7 cellular contexts compared by ENCODE assay signal in genomic region chr12:122079532-122080081, GRCh38. TPM values are rescaled to one million over a fixed set of nuclear protein-coding genes. Genes with fewer than 3 reads are reported as not detected.
A peak's percentile ranks its signal among the peaks of the same experiment; 100 is the strongest.
DNase-seq lines count a peak whose midpoint lies in the region; ATAC-seq and TF ChIP-seq lines count a peak whose summit lies in the region.

No MANE protein-coding gene starts in this region.

- no peak for TF ChIP-seq CTCF in OCI-LY3 (IDR thresholded peaks at IDR 0.05; ENCODE audit: low read depth, low read length)
- TF ChIP-seq CTCF in neural cell (IDR thresholded peaks at IDR 0.05; ENCODE audit: poor library complexity, severe bottlenecking), result no peak

- H3K4me2 ChIP-seq in GM23248 (ENCODE audit: unreplicated experiment) (peak overlapping the region; percentile 94), OCI-LY3 (ENCODE audit: low read length) (peak overlapping the region; percentile 98), neural cell (ENCODE audit: low read length) (peak overlapping the region; percentile 97)

- H3K4me1 ChIP-seq in GM23248 (ENCODE audit: insufficient read depth) (peaks cover 20% of the 10 kb centered on the region), OCI-LY3 (ENCODE audit: low read length) (peaks cover 63% of the 10 kb centered on the region)
- peaks cover 37% of the 10 kb centered on the region for H3K4me1 ChIP-seq in effector memory CD4-positive, alpha-beta T cell (ENCODE audit: control insufficient read depth, insufficient read depth, low read length, poor library complexity, severe bottlenecking)

- H3F3A ChIP-seq in GM23248 (ENCODE audit: insufficient read depth) (peaks cover 38% of the 10 kb centered on the region), neural cell (ENCODE audit: insufficient read depth, low read length, poor library complexity, severe bottlenecking) (no peaks in the 10 kb centered on the region)

- TF ChIP-seq RAD21 in neural cell (conservative IDR thresholded peaks at IDR 0.05), result no peak

- H3K4me3 ChIP-seq in GM23248 (peak overlapping the region; percentile 78), OCI-LY3 (ENCODE audit: low read length) (peak overlapping the region; percentile 87), neural cell (ENCODE audit: low read length) (peak overlapping the region; percentile 94)
- peak overlapping the region; percentile 69 for H3K4me3 ChIP-seq in effector memory CD4-positive, alpha-beta T cell (ENCODE audit: insufficient read depth, low read depth, low read length, poor library complexity, severe bottlenecking)

- DNase-seq in GM23248, result peak; percentile 47
- DNase-seq in effector memory CD4-positive, alpha-beta T cell, result no peak
- DNase-seq in SHP77 treated with DMSO at 0.1 percent for 48 hours (lab: John Stamatoyannopoulos, UW), result no peak
- DNase-seq in occipital lobe (lab: John Stamatoyannopoulos, UW), result no peak

- H3K27me3 ChIP-seq in GM23248 (replicated peaks; ENCODE audit: insufficient read depth), result no peaks in the 10 kb centered on the region
- no peaks in the 10 kb centered on the region for H3K27me3 ChIP-seq in OCI-LY3 (ENCODE audit: low read depth, low read length)
- H3K27me3 ChIP-seq in effector memory CD4-positive, alpha-beta T cell (replicated peaks; ENCODE audit: control insufficient read depth, insufficient read depth, low read length, poor library complexity, severe bottlenecking), result no peaks in the 10 kb centered on the region
- no peaks in the 10 kb centered on the region for H3K27me3 ChIP-seq in neural cell (ENCODE audit: insufficient read depth, low read depth, low read length)

- H3K9me2 ChIP-seq in GM23248 (ENCODE audit: insufficient read depth) (no peaks in the 10 kb centered on the region), neural cell (ENCODE audit: insufficient read depth, low read length) (no peaks in the 10 kb centered on the region)

- no peaks in the 10 kb centered on the region for H3K9me3 ChIP-seq in GM23248 (ENCODE audit: low read depth)
- H3K9me3 ChIP-seq in OCI-LY3 (ENCODE audit: insufficient read depth, low read length), result no peaks in the 10 kb centered on the region
- no peaks in the 10 kb centered on the region for H3K9me3 ChIP-seq in effector memory CD4-positive, alpha-beta T cell (ENCODE audit: control insufficient read depth, low read length)
- H3K9me3 ChIP-seq in neural cell (ENCODE audit: low read length), result no peaks in the 10 kb centered on the region

- no peaks in the 10 kb centered on the region for H4K20me1 ChIP-seq in GM23248 (ENCODE audit: insufficient read depth)
- peaks cover 44% of the 10 kb centered on the region for H4K20me1 ChIP-seq in OCI-LY3 (ENCODE audit: insufficient read depth, low read length)
- H4K20me1 ChIP-seq in neural cell (ENCODE audit: insufficient read depth), result no peaks in the 10 kb centered on the region

- 0 to 1% methylated on average over 13 of the region's 13 CpGs for WGBS in GM23248 (ENCODE audit: low coverage in 1 of 2, low lambda C conversion rate in 2 of 2, missing lambda C conversion rate in 2 of 2), 2 experiments

- no peak for TF ChIP-seq EP300 in neural cell (conservative IDR thresholded peaks at IDR 0.05; ENCODE audit: poor library complexity, severe bottlenecking)

- no peak for ATAC-seq in GM19467 (IDR thresholded peaks at IDR 0.05; ENCODE audit: unreplicated experiment)

- H3K27ac ChIP-seq in GM23248 (peak overlapping the region; percentile 86), OCI-LY3 (ENCODE audit: low read length) (no peak overlapping the region), neural cell (ENCODE audit: low read length) (no peak overlapping the region)
- H3K27ac ChIP-seq in effector memory CD4-positive, alpha-beta T cell (ENCODE audit: insufficient read depth, low read length, poor library complexity, severe bottlenecking), result peak overlapping the region; percentile 77

- H3K36me3 ChIP-seq in GM23248 (ENCODE audit: low read depth), result no peaks in the 10 kb centered on the region
- H3K36me3 ChIP-seq in OCI-LY3 (replicated peaks; ENCODE audit: low read depth, low read length), result peaks cover 13% of the 10 kb centered on the region
- peaks cover 4% of the 10 kb centered on the region for H3K36me3 ChIP-seq in effector memory CD4-positive, alpha-beta T cell (ENCODE audit: control insufficient read depth, insufficient read depth, low read length)
- no peaks in the 10 kb centered on the region for H3K36me3 ChIP-seq in neural cell (ENCODE audit: insufficient read depth, low read length)

- H3K9ac ChIP-seq in GM23248, result peak overlapping the region; percentile 84
- peak overlapping the region; percentile 77 for H3K9ac ChIP-seq in OCI-LY3 (ENCODE audit: low read length)
- peak overlapping the region; percentile 75 for H3K9ac ChIP-seq in neural cell (ENCODE audit: low read length)

- H2AFZ ChIP-seq in GM23248 (0 out of 2 replicates have a peak overlapping the region, but pooled peaks have one; percentile 41), OCI-LY3 (ENCODE audit: low read depth, low read length) (no peak overlapping the region), neural cell (ENCODE audit: low read depth, low read length) (no peak overlapping the region)

- H3K79me2 ChIP-seq in GM23248 (ENCODE audit: insufficient read depth) (peaks cover 49% of the 10 kb centered on the region), OCI-LY3 (ENCODE audit: low read length) (peaks cover 56% of the 10 kb centered on the region), neural cell (replicated peaks; ENCODE audit: insufficient read depth, low read length) (peaks cover 39% of the 10 kb centered on the region)

- in situ Hi-C loops in GM23248 (cut with MboI), result no loop called here

TF ChIP-seq in neural cell, 6 proteins besides CTCF, POLR2A, EP300 and RAD21:
- TF ChIP-seq SMC3 (conservative IDR thresholded peaks at IDR 0.05; ENCODE audit: poor library complexity) (no peak), REST (IDR thresholded peaks at IDR 0.05; ENCODE audit: borderline replicate concordance) (no peak), EZH2 (IDR thresholded peaks at IDR 0.05; ENCODE audit: borderline replicate concordance, insufficient read depth, low read length, poor library complexity, severe bottlenecking) (no peak), TAF1 (IDR thresholded peaks at IDR 0.05; ENCODE audit: low read depth) (no peak), POLR2AphosphoS5 (IDR thresholded peaks at IDR 0.05) (no peak), MXI1 (conservative IDR thresholded peaks at IDR 0.05; ENCODE audit: poor library complexity, severe bottlenecking) (no peak)

RNA-seq across cellular contexts. Expression of gene MLXIP, which starts 1.1 kb away (rescaled TPM):
- total RNA-seq in GM23248 (2014; rRNA removed; shearing (Covaris generic)), result 6.4 and 7.1 TPM in 2 replicates
- polyA plus RNA-seq in GM23248 (2016; fragmentation: Nextera tagmentation; extraction: Ambion mirVana) (7.4 and 7.5 TPM in 2 replicates), neural cell (9.2 and 10.1 TPM in 2 replicates)
- polyA minus RNA-seq in neural cell, result 13.6 and 14.8 TPM in 2 replicates
- 7.6 TPM for total RNA-seq in occipital lobe

RNA-seq across cellular contexts. Expression of gene BCL7A, which starts 57.9 kb away (rescaled TPM):
- total RNA-seq in GM23248 (2014; rRNA removed; shearing (Covaris generic)), result 3.4 and 4.2 TPM in 2 replicates
- polyA plus RNA-seq in GM23248 (2016; fragmentation: Nextera tagmentation; extraction: Ambion mirVana) (2.7 and 3.0 TPM in 2 replicates), neural cell (51.3 and 65.6 TPM in 2 replicates)
- 85.5 and 88.6 TPM in 2 replicates for polyA minus RNA-seq in neural cell
- total RNA-seq in occipital lobe, result 103 TPM

Comparison
In these comparisons a context has a peak if more than half of its experiments do, and no peak if none do; other contexts are left out.
1. H3K27ac ChIP-seq: peak in GM23248 (single experiment) and effector memory CD4-positive, alpha-beta T cell (single experiment); none in OCI-LY3 (single experiment) and neural cell (single experiment).
2. RNA of gene BCL7A, which starts 57.9 kb away (total RNA-seq): 103 TPM in occipital lobe (single experiment); 3.4 to 4.2 TPM in GM23248; every median in the first group is over 10 times any median in the second.
3. Peak in every context shown above with its lines, with median percentiles within 50 percentile points of each other: H3K4me2 ChIP-seq, H3K4me3 ChIP-seq and H3K9ac ChIP-seq.